21 cellular contexts compared by ENCODE assay signal in genomic region chr2:113812204-113812603, GRCh38.
"Had no signal": no experiment of that assay in that cellular context is flagged by ENCODE, and none has a peak within 500 bp of the region (broad histone marks: within the 10 kb centered on the region; RNA-seq: fewer than 3 reads in every experiment).

No MANE protein-coding gene starts in this region.

- H3K36me3 ChIP-seq: esophagus squamous epithelium, WERI-Rb-1 had no signal

- H3K9me3 ChIP-seq: body of pancreas, esophagus squamous epithelium, psoas muscle had no signal

- H3K27me3 ChIP-seq: body of pancreas, esophagus squamous epithelium had no signal

- DNase-seq: activated CD4-positive, alpha-beta T cell treated with anti-CD3 and anti-CD28 coated beads for 1 hour; activated CD8-positive, alpha-beta memory T cell treated with anti-CD3 and anti-CD28 coated beads for 24 hours; activated CD8-positive, alpha-beta memory T cell treated with anti-CD3 and anti-CD28 coated beads, Interleukin-2, amount 50 U/mL, for 48 hours; activated effector memory CD4-positive, alpha-beta T cell treated with anti-CD3 and anti-CD28 coated beads, Interleukin-2, amount 50 U/mL, for 16 hours; activated T-cell treated with anti-CD3 and anti-CD28 coated beads, Interleukin-2, amount 50 U/mL, for 48 hours; amniotic stem cell; body of pancreas; effector memory CD8-positive, alpha-beta T cell; esophagus squamous epithelium; foreskin melanocyte; glutamatergic neuron; hypothalamus; psoas muscle; right cardiac atrium; stimulated activated CD4-positive, alpha-beta T cell treated with anti-CD3 and anti-CD28 coated beads, Interleukin-4, amount 100 ng/mL, for 1 hour; SW 1271; T-helper 2 cell; WERI-Rb-1 had no signal

- H3K27ac Mint-ChIP-seq: activated naive CD4-positive, alpha-beta T cell treated with anti-CD3 and anti-CD28 coated beads, Interleukin-2, amount 50 U/mL, for 24 hours; effector memory CD8-positive, alpha-beta T cell had no signal

- H3K27ac ChIP-seq: body of pancreas, esophagus squamous epithelium, psoas muscle, skin epidermis, WERI-Rb-1 had no signal

- H3K27me3 Mint-ChIP-seq: activated naive CD4-positive, alpha-beta T cell treated with anti-CD3 and anti-CD28 coated beads, Interleukin-2, amount 50 U/mL, for 24 hours; effector memory CD8-positive, alpha-beta T cell had no signal

- H3K9me3 Mint-ChIP-seq: effector memory CD8-positive, alpha-beta T cell had no signal

- H3K4me3 ChIP-seq: body of pancreas, esophagus squamous epithelium, lung, psoas muscle, skin epidermis had no signal

- ATAC-seq: body of pancreas; effector memory CD8-positive, alpha-beta T cell; psoas muscle; right cardiac atrium had no signal

- H3K4me1 Mint-ChIP-seq: activated naive CD4-positive, alpha-beta T cell treated with anti-CD3 and anti-CD28 coated beads, Interleukin-2, amount 50 U/mL, for 24 hours had no signal

- H3K4me1 ChIP-seq: body of pancreas, esophagus squamous epithelium, psoas muscle had no signal

- H3K4me3 Mint-ChIP-seq: activated naive CD4-positive, alpha-beta T cell treated with anti-CD3 and anti-CD28 coated beads, Interleukin-2, amount 50 U/mL, for 24 hours; effector memory CD8-positive, alpha-beta T cell had no signal
